8 cellular contexts compared by ENCODE assay signal in genomic region chr10:72625608-72626443, GRCh38. TPM values are rescaled to one million over a fixed set of nuclear protein-coding genes. Genes with fewer than 3 reads are reported as not detected.
DNase-seq lines count a peak whose midpoint lies in the region; ATAC-seq and TF ChIP-seq lines count a peak whose summit lies in the region.

MICU1 (minus strand) TSS chr10:72626079; CDS start chr10:72566793, 59,286 bp downstream.

- peak within 1 kb of the TSS; percentile 81 to 97 (median 96) for H3K4me3 ChIP-seq in liver (ENCODE audit: low read depth in 1 of 3, low read length in 3 of 3)

- no peaks in the 10 kb centered on the region for H3K36me3 ChIP-seq in liver (ENCODE audit: control insufficient read depth in 4 of 4, insufficient read depth in 3 of 4, low read depth in 1 of 4, low read length in 3 of 4)

- DNase-seq in NCI-H82 (lab: John Stamatoyannopoulos, UW), result peak; percentile 98
- DNase-seq in activated CD4-positive, alpha-beta T cell treated with anti-CD3 and anti-CD28 coated beads, Interleukin-2, amount 50 U/mL, for 48 hours, result peak; percentile 95 to 97
- peak; percentile 80 to 94 for DNase-seq in dermis microvascular lymphatic vessel endothelial cell (ENCODE audit: low read depth in 2 of 2)
- peak; percentile 97 for DNase-seq in stimulated activated CD4-positive, alpha-beta T cell treated with anti-CD3 and anti-CD28 coated beads, Interleukin-4, amount 100 ng/mL, for 24 hours

- peak; percentile 95 for ATAC-seq in GM19395 (IDR thresholded peaks at IDR 0.05; ENCODE audit: unreplicated experiment)
- peak; percentile 82 for ATAC-seq in HG03565 (IDR thresholded peaks at IDR 0.05; ENCODE audit: unreplicated experiment)

- peak within 1 kb of the TSS; percentile 83 to 85 for H3K9ac ChIP-seq in liver (ENCODE audit: low read depth in 1 of 2, low read length in 2 of 2)

- H3K27ac ChIP-seq in C4-2B (peak within 1 kb of the TSS; percentile 74), liver (ENCODE audit: low read depth in 1 of 2, low read length in 2 of 2) (peak within 1 kb of the TSS; percentile 76 to 82)

- TF ChIP-seq CTCF in C4-2B (conservative IDR thresholded peaks at IDR 0.05) (no peak), liver (IDR thresholded peaks at IDR 0.05; ENCODE audit: low read depth, low read length, missing input control) (no peak)

- under 1% methylated on average over 49 of the region's 49 CpGs for WGBS in liver

- H3K9me3 ChIP-seq in liver (ENCODE audit: control insufficient read depth in 4 of 4, low read length in 3 of 4), result no peaks in the 10 kb centered on the region

- peaks cover 2 to 13% (median 10%) of the 10 kb centered on the region in 4 donors for H3K4me1 ChIP-seq in liver (ENCODE audit: control insufficient read depth in 4 of 4, insufficient read depth in 4 of 4, low read length in 3 of 4)

- no peaks in the 10 kb centered on the region for H3K27me3 ChIP-seq in liver (ENCODE audit: control insufficient read depth in 4 of 4, insufficient read depth in 4 of 4, low read length in 3 of 4)

- peak; percentile 43 to 53 for TF ChIP-seq RAD21 in liver (IDR thresholded peaks at IDR 0.05)

TF ChIP-seq in liver, 16 proteins besides CTCF, POLR2A, EP300 and RAD21:
- TF ChIP-seq, protein P1, sequence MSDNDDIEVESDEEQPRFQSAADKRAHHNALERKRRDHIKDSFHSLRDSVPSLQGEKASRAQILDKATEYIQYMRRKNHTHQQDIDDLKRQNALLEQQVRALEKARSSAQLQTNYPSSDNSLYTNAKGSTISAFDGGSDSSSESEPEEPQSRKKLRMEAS (IDR thresholded peaks at IDR 0.05), result peak; percentile 61
- TF ChIP-seq FOXA1 (IDR thresholded peaks at IDR 0.05) (no peak), NR2F2 (IDR thresholded peaks at IDR 0.05) (no peak), SP1 (IDR thresholded peaks at IDR 0.05) (peak; percentile 58), HNF4G (IDR thresholded peaks at IDR 0.05) (no peak), REST (IDR thresholded peaks at IDR 0.05) (peak; percentile 63), YY1 (IDR thresholded peaks at IDR 0.05) (peak; percentile 96), RXRA (IDR thresholded peaks at IDR 0.05) (peak; percentile 56), GABPA (IDR thresholded peaks at IDR 0.05 in 1 of 2, conservative IDR thresholded peaks at IDR 0.05 in 1 of 2) (peak in 1 of 2 donors; percentile 54), ZBTB33 (IDR thresholded peaks at IDR 0.05) (peak; percentile 54), EGR1 (IDR thresholded peaks at IDR 0.05; ENCODE audit: low read depth in 2 of 2) (peak; percentile 95 to 99), JUND (IDR thresholded peaks at IDR 0.05) (no peak), TAF1 (conservative IDR thresholded peaks at IDR 0.05) (peak; percentile 76)
- TF ChIP-seq, protein P2, sequence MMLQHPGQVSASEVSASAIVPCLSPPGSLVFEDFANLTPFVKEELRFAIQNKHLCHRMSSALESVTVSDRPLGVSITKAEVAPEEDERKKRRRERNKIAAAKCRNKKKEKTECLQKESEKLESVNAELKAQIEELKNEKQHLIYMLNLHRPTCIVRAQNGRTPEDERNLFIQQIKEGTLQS (IDR thresholded peaks at IDR 0.05), result no peak

RNA-seq across cellular contexts. Expression of gene MICU1, which starts in this region (rescaled TPM):
- total RNA-seq in dermis microvascular lymphatic vessel endothelial cell (30.7 and 35.9 TPM in 2 replicates), liver (10 to 100 TPM; 28.0 to 47.4 TPM)
- 10 to 100 TPM; 26.4 to 36.1 TPM for polyA plus RNA-seq in liver

Comparison
In these comparisons a context has a peak if more than half of its experiments do, and no peak if none do; other contexts are left out.
1. Peak in every context shown above with its lines: DNase-seq, ATAC-seq, H3K4me3 ChIP-seq and H3K27ac ChIP-seq.